ENCODE assay signal across 8 cellular contexts in genomic region chr5:134145779-134146581, GRCh38. TPM values are rescaled to one million over a fixed set of nuclear protein-coding genes. Genes with fewer than 3 reads are reported as not detected.
DNase-seq lines count a peak whose midpoint lies in the region; ATAC-seq lines count a peak whose summit lies in the region.

No MANE protein-coding gene starts in this region.

- H3K56ac ChIP-seq in mesendoderm (ENCODE audit: low read length): no peak overlapping the region

- no peak overlapping the region for H2BK120ac ChIP-seq in mesendoderm (ENCODE audit: low read depth, low read length)

- H2BK15ac ChIP-seq in mesendoderm (replicated peaks; ENCODE audit: low read depth): no peak overlapping the region

- no peak overlapping the region for H3K18ac ChIP-seq in mesendoderm (ENCODE audit: low read length)

- peaks cover 64% of the 10 kb centered on the region for H3K36me3 ChIP-seq in effector memory CD4-positive, alpha-beta T cell (ENCODE audit: control insufficient read depth, insufficient read depth, low read length)
- peaks cover 19% of the 10 kb centered on the region for H3K36me3 ChIP-seq in mesendoderm (ENCODE audit: control insufficient read depth, insufficient read depth, low read length)

- no peak overlapping the region for H3K9ac ChIP-seq in mesendoderm (ENCODE audit: low read length)

- no CpG with 5 or more reads among the region's 13 CpGs for WGBS in mesendoderm (ENCODE audit: extremely low coverage, insufficient coverage, low lambda C conversion rate)

- peak overlapping the region; percentile 20 for H3K27ac ChIP-seq in effector memory CD4-positive, alpha-beta T cell (ENCODE audit: insufficient read depth, low read length, poor library complexity, severe bottlenecking)
- H3K27ac ChIP-seq in mesendoderm (ENCODE audit: low read depth, low read length): no peak overlapping the region

- H3K4ac ChIP-seq in mesendoderm (ENCODE audit: low read depth, low read length): no peak overlapping the region

- no peaks in the 10 kb centered on the region for H3K27me3 ChIP-seq in effector memory CD4-positive, alpha-beta T cell (replicated peaks; ENCODE audit: control insufficient read depth, insufficient read depth, low read length, poor library complexity, severe bottlenecking)
- no peaks in the 10 kb centered on the region for H3K27me3 ChIP-seq in mesendoderm (ENCODE audit: insufficient read depth, low read length, poor library complexity)

- H3K79me1 ChIP-seq in mesendoderm (ENCODE audit: low read length): peaks cover 12% of the 10 kb centered on the region

- no peak overlapping the region for H4K5ac ChIP-seq in mesendoderm (ENCODE audit: low read length)

- no peak overlapping the region for H3K4me3 ChIP-seq in effector memory CD4-positive, alpha-beta T cell (ENCODE audit: insufficient read depth, low read depth, low read length, poor library complexity, severe bottlenecking)
- H3K4me3 ChIP-seq in mesendoderm (ENCODE audit: low read length): no peak overlapping the region

- DNase-seq in DMS79 treated with DMSO at 0.1 percent for 48 hours (lab: John Stamatoyannopoulos, UW): peak; percentile 4
- no peak for DNase-seq in DMS79 (lab: John Stamatoyannopoulos, UW)
- peak; percentile 11 for DNase-seq in NCI-H82 treated with DMSO at 0.1 percent for 48 hours (lab: John Stamatoyannopoulos, UW; ENCODE audit: unreplicated experiment)
- peak; percentile 67 to 74 for DNase-seq in activated CD8-positive, alpha-beta memory T cell treated with anti-CD3 and anti-CD28 coated beads for 1 hour (ENCODE audit: extremely low read depth in 1 of 2, low read depth in 1 of 2)
- peak; percentile 66 to 72 (median 69) for DNase-seq in effector memory CD4-positive, alpha-beta T cell
- peak; percentile 88 for DNase-seq in mesendoderm
- peak; percentile 66 to 78 for DNase-seq in stimulated activated CD8-positive, alpha-beta memory T cell treated with anti-CD3 and anti-CD28 coated beads, Interleukin-2, amount 100 ng/mL, for 48 hours (ENCODE audit: low read depth in 2 of 2)

- H3K9me3 ChIP-seq in effector memory CD4-positive, alpha-beta T cell (ENCODE audit: control insufficient read depth, low read length): no peaks in the 10 kb centered on the region

- no peak overlapping the region for H4K8ac ChIP-seq in mesendoderm (ENCODE audit: low read depth, low read length)

- no peak overlapping the region for H3K4me2 ChIP-seq in mesendoderm (ENCODE audit: low read length)

- peak; percentile 59 for ATAC-seq in HG02973 (IDR thresholded peaks at IDR 0.05; ENCODE audit: unreplicated experiment)

- no peak overlapping the region for H2BK5ac ChIP-seq in mesendoderm (ENCODE audit: low read length)

- H3K79me2 ChIP-seq in mesendoderm (ENCODE audit: control insufficient read depth, insufficient read depth, low read length): no peaks in the 10 kb centered on the region

- no peak overlapping the region for H2AK5ac ChIP-seq in mesendoderm (ENCODE audit: low read length)

- no peak overlapping the region for H3K23ac ChIP-seq in mesendoderm (ENCODE audit: low read length)

- H3K4me1 ChIP-seq in effector memory CD4-positive, alpha-beta T cell (ENCODE audit: control insufficient read depth, insufficient read depth, low read length, poor library complexity, severe bottlenecking): peaks cover 11% of the 10 kb centered on the region
- no peaks in the 10 kb centered on the region for H3K4me1 ChIP-seq in mesendoderm (ENCODE audit: control insufficient read depth, low read depth, low read length)

RNA-seq across cellular contexts. Expression of gene SKP1, which starts 30.8 kb away (rescaled TPM):
- polyA plus RNA-seq in mesendoderm (2013, experiment 1 of 2): 654 TPM
- polyA plus RNA-seq in mesendoderm (2013, experiment 2 of 2): 649 TPM

RNA-seq across cellular contexts. Expression of gene TCF7, which starts 31.5 kb away (rescaled TPM):
- polyA plus RNA-seq in mesendoderm (2013, experiment 1 of 2): 24.2 TPM
- polyA plus RNA-seq in mesendoderm (2013, experiment 2 of 2): 22.1 TPM
